In genomic region chr10:131017566-131018285, GRCh38 we compare ENCODE assay signal across 17 cellular contexts.
"Had no signal": no experiment of that assay in that cellular context is flagged by ENCODE, and none has a peak within 500 bp of the region (broad histone marks: within the 10 kb centered on the region; RNA-seq: fewer than 3 reads in every experiment).

No MANE protein-coding gene starts in this region.

- H3K27me3 ChIP-seq: pancreas, transverse colon had no signal

- H3K4me3 ChIP-seq: dorsolateral prefrontal cortex, heart right ventricle, pancreas, stomach, thoracic aorta, transverse colon had no signal

- H3K9me3 ChIP-seq: heart right ventricle, pancreas, stomach, thoracic aorta, transverse colon had no signal

- DNase-seq: cortex of kidney; dorsolateral prefrontal cortex; effector CD8-positive, alpha-beta T cell; heart right ventricle; hypothalamus; natural killer cell; occipital lobe; pancreas; right cardiac atrium; stimulated activated CD4-positive, alpha-beta T cell treated with anti-CD3 and anti-CD28 coated beads, Interleukin-15, amount 100 ng/mL, for 24 hours; stimulated activated CD4-positive, alpha-beta T cell treated with anti-CD3 and anti-CD28 coated beads, Interleukin-2, amount 100 ng/mL, for 24 hours; stimulated activated CD4-positive, alpha-beta T cell treated with anti-CD3 and anti-CD28 coated beads, Interleukin-4, amount 100 ng/mL, for 4 hours; stimulated activated naive CD4-positive, alpha-beta T cell; stomach; substantia nigra; transverse colon had no signal

- H3K27ac ChIP-seq: dorsolateral prefrontal cortex, heart right ventricle, pancreas, stomach, thoracic aorta, transverse colon had no signal

- H3K4me1 ChIP-seq: heart right ventricle, pancreas, stomach, transverse colon had no signal

- H3K36me3 ChIP-seq: heart right ventricle, pancreas, stomach, thoracic aorta, transverse colon had no signal
